Comparison of ENCODE assay signal across 12 cellular contexts in the genomic region with DNA sequence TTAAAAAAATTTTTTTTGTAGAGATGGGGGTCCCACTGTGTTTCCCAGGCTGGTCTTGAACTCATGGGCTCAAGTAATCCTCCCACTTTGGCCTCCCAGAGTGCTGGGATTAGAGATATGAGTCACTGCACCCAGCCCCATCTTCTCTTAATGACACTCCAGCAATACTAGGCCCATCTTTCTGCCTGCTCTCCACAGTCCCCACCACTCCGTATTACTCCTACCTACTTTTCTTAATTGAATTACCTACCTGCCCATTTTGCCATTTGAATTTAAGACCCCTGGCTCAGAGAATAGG. TPM values are rescaled to one million over a fixed set of nuclear protein-coding genes. Genes with fewer than 3 reads are reported as not detected.
DNase-seq lines count a peak whose midpoint lies in the region; ATAC-seq and TF ChIP-seq lines count a peak whose summit lies in the region.
"Had no signal": no experiment of that assay in that cellular context is flagged by ENCODE, and none has a peak within 500 bp of the region (broad histone marks: within the 10 kb centered on the region; RNA-seq: fewer than 3 reads in every experiment).

No MANE protein-coding gene starts in this region.

- H3K9me3 ChIP-seq in BLaER1 (no peaks in the 10 kb centered on the region), sigmoid colon (no peaks in the 10 kb centered on the region)

- intact Hi-C loops in sigmoid colon (cut with DNase I), result no loop called here
- intact Hi-C loops in posterior cingulate gyrus (cut with DNase I), result loop anchor here (10.0 kb wide), 1 partner anchor 131 kb away; no protein-coding TSS in a partner anchor

- H3K27ac Mint-ChIP-seq in GM23338, result no peak overlapping the region
- peak overlapping the region; percentile 97 for H3K27ac Mint-ChIP-seq in activated naive CD4-positive, alpha-beta T cell treated with anti-CD3 and anti-CD28 coated beads, Interleukin-2, amount 50 U/mL, for 72 hours
- peak overlapping the region in 1 of 3 experiments; percentile 54 for H3K27ac Mint-ChIP-seq in nephron

- 0 out of 2 replicates have a peak, but pooled peaks cover 4% of the 10 kb centered on the region for H3K79me2 ChIP-seq in GM23338 (replicated peaks; ENCODE audit: insufficient read depth)

- DNase-seq in GM23338 (ENCODE audit: low spot score), result no peak
- DNase-seq in activated naive CD4-positive, alpha-beta T cell treated with anti-CD3 and anti-CD28 coated beads, Interleukin-2, amount 50 U/mL, for 72 hours (ENCODE audit: low spot score in 2 of 2), result no peak
- DNase-seq in coronary artery (ENCODE audit: low spot score), result no peak
- no peak for DNase-seq in sigmoid colon
- DNase-seq in posterior cingulate gyrus, result no peak
- DNase-seq: Kasumi-1, NCI-H187 treated with DMSO at 0.1 percent for 48 hours, NCI-H526 treated with DMSO at 0.1 percent for 48 hours had no signal

- H3K9ac ChIP-seq in BLaER1, result no peak overlapping the region

- H3K4me2 ChIP-seq in BLaER1 (peak overlapping the region; percentile 98), GM23338 (peak overlapping the region; percentile 91; the same call in 1 of the 2 replicates)

- ATAC-seq in GM23338 (no peak), HG03135 (IDR thresholded peaks at IDR 0.05; ENCODE audit: unreplicated experiment) (no peak)
- ATAC-seq in activated naive CD4-positive, alpha-beta T cell treated with anti-CD3 and anti-CD28 coated beads, Interleukin-2, amount 50 U/mL, for 72 hours, result no peak

- peak overlapping the region; percentile 97; the same call in 1 of the 2 replicates for H2AFZ ChIP-seq in GM23338

- H3K4me1 ChIP-seq in BLaER1 (peaks cover 46% of the 10 kb centered on the region), GM23338 (ENCODE audit: insufficient read depth) (peaks cover 24% of the 10 kb centered on the region), sigmoid colon (peaks cover 0 to 33% (median 29%) of the 10 kb centered on the region in 4 donors)

- H4K20me1 ChIP-seq in BLaER1, result peaks cover 27% of the 10 kb centered on the region
- H4K20me1 ChIP-seq in GM23338 (replicated peaks; ENCODE audit: insufficient read depth), result peaks cover 6% of the 10 kb centered on the region; the same call in 1 of the 2 replicates

- no peak for TF ChIP-seq POLR2A in sigmoid colon (IDR thresholded peaks at IDR 0.05)

- H3K9me2 ChIP-seq in GM23338 (ENCODE audit: insufficient read depth), result no peaks in the 10 kb centered on the region

- H3K36me3 Mint-ChIP-seq in GM23338 (ENCODE audit: low read depth) (no peaks in the 10 kb centered on the region; the same call in 2 of the 3 replicates), nephron (ENCODE audit: low read depth) (no peaks in the 10 kb centered on the region)
- peaks cover 11 to 16% of the 10 kb centered on the region in 2 donors for H3K36me3 Mint-ChIP-seq in activated naive CD4-positive, alpha-beta T cell treated with anti-CD3 and anti-CD28 coated beads, Interleukin-2, amount 50 U/mL, for 72 hours

- 95 to 97% methylated on average over 1 of the region's 1 CpG for WGBS in sigmoid colon, 2 donors

- H3K4me3 Mint-ChIP-seq in GM23338 (no peak overlapping the region), nephron (peak overlapping the region in 2 of 3 experiments; percentile 13 to 82)

- H3K4me3 ChIP-seq in BLaER1 (no peak overlapping the region), GM23338 (no peak overlapping the region), coronary artery (no peak overlapping the region), sigmoid colon (no peak overlapping the region)
- H3K4me3 ChIP-seq: lung had no signal

- peaks cover 24% of the 10 kb centered on the region for H3K4me1 Mint-ChIP-seq in GM23338
- peaks cover 37% of the 10 kb centered on the region for H3K4me1 Mint-ChIP-seq in nephron

- H3K27me3 ChIP-seq in BLaER1 (peaks cover 8% of the 10 kb centered on the region; the same call in 1 of the 2 replicates), GM23338 (ENCODE audit: insufficient read depth) (peaks cover 19% of the 10 kb centered on the region), sigmoid colon (no peaks in the 10 kb centered on the region)

- TF ChIP-seq CTCF in GM23338 (conservative IDR thresholded peaks at IDR 0.05; ENCODE audit: low read depth in 2 of 2) (no peak), nephron (IDR thresholded peaks at IDR 0.05; ENCODE audit: unreplicated experiment in 3 of 3) (no peak), coronary artery (IDR thresholded peaks at IDR 0.05) (no peak), sigmoid colon (IDR thresholded peaks at IDR 0.05) (no peak)

- no peaks in the 10 kb centered on the region for H3K36me3 ChIP-seq in BLaER1
- no peaks in the 10 kb centered on the region for H3K36me3 ChIP-seq in GM23338 (ENCODE audit: insufficient read depth)
- no peaks in the 10 kb centered on the region for H3K36me3 ChIP-seq in sigmoid colon

- H3F3A ChIP-seq in GM23338 (replicated peaks; ENCODE audit: low read depth), result peaks cover 5% of the 10 kb centered on the region; the same call in 1 of the 2 replicates

- no peak overlapping the region for H3K27ac ChIP-seq in BLaER1
- H3K27ac ChIP-seq in GM23338 (ENCODE audit: low read depth), result no peak overlapping the region
- no peak overlapping the region for H3K27ac ChIP-seq in coronary artery
- H3K27ac ChIP-seq in sigmoid colon, result no peak overlapping the region

- no peaks in the 10 kb centered on the region for H3K9me3 Mint-ChIP-seq in GM23338
- no peaks in the 10 kb centered on the region for H3K9me3 Mint-ChIP-seq in activated naive CD4-positive, alpha-beta T cell treated with anti-CD3 and anti-CD28 coated beads, Interleukin-2, amount 50 U/mL, for 72 hours
- no peaks in the 10 kb centered on the region for H3K9me3 Mint-ChIP-seq in nephron

- H3K27me3 Mint-ChIP-seq in GM23338 (ENCODE audit: insufficient read depth, low read depth, poor library complexity), result peaks cover 11% of the 10 kb centered on the region
- no peaks in the 10 kb centered on the region for H3K27me3 Mint-ChIP-seq in nephron (ENCODE audit: low read depth)

- no peak for TF ChIP-seq EP300 in sigmoid colon (IDR thresholded peaks at IDR 0.05)

TF ChIP-seq in GM23338, 12 proteins besides CTCF, POLR2A, EP300 and RAD21 (continues in another document):
- no peak for TF ChIP-seq STAT1 (IDR thresholded peaks at IDR 0.05; ENCODE audit: unreplicated experiment)
- no peak for TF ChIP-seq ZNF114 (CRISPR knock-in tag; IDR thresholded peaks at IDR 0.05)
- no peak for TF ChIP-seq JUNB (IDR thresholded peaks at IDR 0.05; ENCODE audit: unreplicated experiment)

RNA-seq across cellular contexts. Expression of a gene that starts 2.0 kb away (rescaled TPM):
- total RNA-seq in GM23338 (2014; rRNA removed; shearing (Covaris generic)), result 9.3 and 14.0 TPM in 2 replicates
- polyA plus RNA-seq in GM23338 (2016; fragmentation: Nextera tagmentation; extraction: Ambion mirVana), result 3.5 and 3.9 TPM in 2 replicates
- 10 to 100 TPM; 75.8 to 88.8 TPM for total RNA-seq in activated naive CD4-positive, alpha-beta T cell treated with anti-CD3 and anti-CD28 coated beads, Interleukin-2, amount 50 U/mL, for 72 hours
- total RNA-seq in sigmoid colon, result 10 to 100 TPM; 24.7 to 37.4 (median 30.4) TPM
- 10 to 100 TPM in 2 of 3 donors, 1 to 10 TPM in 1; 5.3 to 44.8 (median 15.6) TPM for polyA plus RNA-seq in sigmoid colon

RNA-seq across cellular contexts. Expression of a gene that starts 12.7 kb away (rescaled TPM):
- 38.6 and 39.5 TPM in 2 replicates for total RNA-seq in GM23338 (2014; rRNA removed; shearing (Covaris generic))
- polyA plus RNA-seq in GM23338 (2016; fragmentation: Nextera tagmentation; extraction: Ambion mirVana), result 23.2 and 26.3 TPM in 2 replicates
- total RNA-seq in activated naive CD4-positive, alpha-beta T cell treated with anti-CD3 and anti-CD28 coated beads, Interleukin-2, amount 50 U/mL, for 72 hours, result 100 to 1,000 TPM; 109 to 154 TPM
- 10 to 100 TPM; 37.3 to 48.7 (median 46.0) TPM for total RNA-seq in sigmoid colon
- 10 to 100 TPM; 59.5 to 90.3 (median 81.8) TPM for polyA plus RNA-seq in sigmoid colon

RNA-seq across cellular contexts. Expression of a gene that starts 45.1 kb away (rescaled TPM):
- total RNA-seq in GM23338 (2014; rRNA removed; shearing (Covaris generic)), result 43.2 TPM in 2 replicates
- 37.8 and 39.3 TPM in 2 replicates for polyA plus RNA-seq in GM23338 (2016; fragmentation: Nextera tagmentation; extraction: Ambion mirVana)
- total RNA-seq in activated naive CD4-positive, alpha-beta T cell treated with anti-CD3 and anti-CD28 coated beads, Interleukin-2, amount 50 U/mL, for 72 hours, result 10 to 100 TPM; 27.1 to 33.5 TPM
- total RNA-seq in sigmoid colon, result 1 to 10 TPM; 3.7 to 7.1 (median 4.5) TPM
- polyA plus RNA-seq in sigmoid colon, result 10 to 100 TPM in 2 of 3 donors, 1 to 10 TPM in 1; 6.9 to 19.4 (median 11.4) TPM

RNA-seq across cellular contexts. Expression of a gene that starts 56.1 kb away (rescaled TPM):
- total RNA-seq in GM23338 (2014; rRNA removed; shearing (Covaris generic)), result 170 and 174 TPM in 2 replicates
- polyA plus RNA-seq in GM23338 (2016; fragmentation: Nextera tagmentation; extraction: Ambion mirVana) (20.7 and 23.9 TPM in 2 replicates), sigmoid colon (10 to 100 TPM; 14.4 to 33.3 (median 14.6) TPM)
- 100 to 1,000 TPM in 1 of 2 donors, 10 to 100 TPM in 1; 98.0 to 131 TPM for total RNA-seq in activated naive CD4-positive, alpha-beta T cell treated with anti-CD3 and anti-CD28 coated beads, Interleukin-2, amount 50 U/mL, for 72 hours
- total RNA-seq in sigmoid colon, result 100 to 1,000 TPM in 3 of 4 donors, 10 to 100 TPM in 1; 83.5 to 158 (median 126) TPM
